ENCODE assay signal across 12 cellular contexts in genomic region chr15:79025201-79025600, GRCh38.
A peak's percentile ranks its signal among the peaks of the same experiment; 100 is the strongest.
DNase-seq lines count a peak whose midpoint lies in the region; ATAC-seq, FAIRE-seq and TF ChIP-seq lines count a peak whose summit lies in the region.
"Had no signal": no experiment of that assay in that cellular context is flagged by ENCODE, and none has a peak within 500 bp of the region (broad histone marks: within the 10 kb centered on the region; RNA-seq: fewer than 3 reads in every experiment).

No MANE protein-coding gene starts in this region.

- CTCF ChIA-PET in HepG2 (lab: Yijun Ruan, JAX; ENCODE audit: low intra/inter-chr PET ratio, low total read pairs), result interaction anchor here (2.5 to 5.4 kb wide), 2 partner anchors 115 to 160 kb away, joined by 8 to 56 read pairs; no protein-coding TSS in a partner anchor

- 66% methylated on average over 6 of the region's 6 CpGs for WGBS in HepG2 (ENCODE audit: low lambda C conversion rate)

- no peak overlapping the region for H3K9ac ChIP-seq in DND-41 (ENCODE audit: low read depth, low read length)
- no peak overlapping the region for H3K9ac ChIP-seq in HepG2 (ENCODE audit: insufficient read depth, low read depth, low read length)

- TF ChIP-seq CTCF in DND-41 (IDR thresholded peaks at IDR 0.05; ENCODE audit: borderline replicate concordance, extremely low read depth, low read length, poor library complexity, severe bottlenecking) (peak; percentile 48), GM20000 (IDR thresholded peaks at IDR 0.05; ENCODE audit: extremely low read depth, missing control alignments) (no peak), HepG2 (CRISPR knock-in tag; IDR thresholded peaks at IDR 0.05) (peak; percentile 52)

- H4K20me1 ChIP-seq in DND-41 (ENCODE audit: insufficient read depth, low read length) (no peaks in the 10 kb centered on the region), HepG2 (ENCODE audit: insufficient read depth, low read length) (no peaks in the 10 kb centered on the region)

- H3K4me3 ChIP-seq in DND-41 (ENCODE audit: low read depth in 1 of 2, low read length in 2 of 2) (no peak overlapping the region), HepG2 (replicated peaks in 1 of 3; ENCODE audit: insufficient read depth in 1 of 3, low read depth in 2 of 3, low read length in 3 of 3) (no peak overlapping the region)
- H3K4me3 ChIP-seq: SJSA1 had no signal

- H3K9me3 ChIP-seq in DND-41 (ENCODE audit: insufficient read depth, low read length, severe bottlenecking) (no peaks in the 10 kb centered on the region), HepG2 (ENCODE audit: low read length) (no peaks in the 10 kb centered on the region)
- H3K9me3 ChIP-seq: SJSA1 had no signal

- H3K27me3 ChIP-seq in DND-41 (ENCODE audit: insufficient read depth, low read length, poor library complexity) (no peaks in the 10 kb centered on the region), HepG2 (ENCODE audit: control insufficient read depth in 1 of 2, insufficient read depth in 2 of 2, low read length in 2 of 2) (no peaks in the 10 kb centered on the region)
- H3K27me3 ChIP-seq: SJSA1 had no signal

- no peaks in the 10 kb centered on the region for H3K4me1 ChIP-seq in DND-41 (ENCODE audit: insufficient read depth, low read length)
- H3K4me1 ChIP-seq in HepG2 (ENCODE audit: insufficient read depth, low read length), result peaks cover 67% of the 10 kb centered on the region
- H3K4me1 ChIP-seq: SJSA1 had no signal

- H3K79me2 ChIP-seq in DND-41 (ENCODE audit: insufficient read depth, low read length), result no peaks in the 10 kb centered on the region
- H3K79me2 ChIP-seq in HepG2 (ENCODE audit: insufficient read depth, low read length), result no peaks in the 10 kb centered on the region

- H3K4me2 ChIP-seq in DND-41 (ENCODE audit: insufficient read depth, low read length) (no peak overlapping the region), HepG2 (ENCODE audit: low read depth, low read length) (no peak overlapping the region)

- no peaks in the 10 kb centered on the region for H3K36me3 ChIP-seq in DND-41 (ENCODE audit: insufficient read depth, low read length)
- H3K36me3 ChIP-seq in HepG2 (replicated peaks in 1 of 2; ENCODE audit: control insufficient read depth in 1 of 2, insufficient read depth in 2 of 2, low read length in 2 of 2), result no peaks in the 10 kb centered on the region
- H3K36me3 ChIP-seq: SJSA1 had no signal

- FAIRE-seq in HepG2 (lab: Jason Lieb, UNC), result no peak
- FAIRE-seq: astrocyte had no signal

- POLR2A ChIA-PET in HepG2 (lab: Yijun Ruan, JAX), result interaction anchor here (1.3 to 1.4 kb wide), 3 partner anchors 32 to 108 kb away, joined by 3 to 5 read pairs (median 4); partner anchors contain the start of gene CTSH

- no peak overlapping the region for H2AFZ ChIP-seq in DND-41 (ENCODE audit: low read depth, low read length)
- no peak overlapping the region for H2AFZ ChIP-seq in HepG2 (ENCODE audit: low read length)

- ATAC-seq in DND-41 (ENCODE audit: insufficient read depth, low read depth) (peak; percentile 58; the same call in 2 of the 3 replicates), HepG2 (no peak), GM21529 (IDR thresholded peaks at IDR 0.05; ENCODE audit: unreplicated experiment) (no peak)

- in situ Hi-C loops in HepG2 (cut with HindIII; ENCODE audit: extremely low pct_ligation_motif_present, low pct_unique_long_range_greater_than_20kb) (loop anchor here (5.0 kb wide), 1 partner anchor 157 kb away; no protein-coding TSS in a partner anchor), G401 (cut with HindIII; ENCODE audit: low sequenced_read_pairs) (no loop called here)

- DNase-seq in DND-41, result peak; percentile 48
- peak; percentile 37 for DNase-seq in GM20000 (ENCODE audit: low spot score)
- peak; percentile 62 for DNase-seq in SK-N-DZ (ENCODE audit: low spot score)
- DNase-seq in HepG2 (ENCODE audit: low spot score), result peak; percentile 27
- no peak for DNase-seq in G401 (ENCODE audit: low spot score)
- no peak for DNase-seq in NCI-H2171 treated with DMSO at 0.1 percent for 48 hours (lab: John Stamatoyannopoulos, UW)
- no peak for DNase-seq in stimulated activated CD4-positive, alpha-beta T cell treated with anti-CD3 and anti-CD28 coated beads, Interleukin-1b, Interleukin-23, amount 100 ng/mL, for 48 hours
- DNase-seq: NCI-H2107 had no signal

- no peak for TF ChIP-seq POLR2A in HepG2 (IDR thresholded peaks at IDR 0.05; ENCODE audit: insufficient read depth in 1 of 2, low read depth in 2 of 2, low read length in 2 of 2)

- H3K27ac ChIP-seq in DND-41 (ENCODE audit: low read length) (no peak overlapping the region), HepG2 (ENCODE audit: extremely low read length, insufficient read depth, low read length) (no peak overlapping the region)
- H3K27ac ChIP-seq: epithelial cell of prostate, SJSA1 had no signal

- TF ChIP-seq EP300 in HepG2 (IDR thresholded peaks at IDR 0.05; ENCODE audit: low read depth in 2 of 2, low read length in 2 of 2) (no peak), HepG2 (CRISPR knock-in tag; IDR thresholded peaks at IDR 0.05; ENCODE audit: borderline replicate concordance) (no peak)

- no peak for TF ChIP-seq RAD21 in HepG2 (CRISPR knock-in tag; IDR thresholded peaks at IDR 0.05)

- no TSS peak for BruUV-seq in HepG2 (replicated peaks; lab: Mats Ljungman, UMichigan)

- intact Hi-C loops in HepG2 (cut with micrococcal nuclease; ENCODE audit: unreplicated experiment), result no loop called here

TF ChIP-seq in HepG2, 621 proteins besides CTCF, POLR2A, EP300 and RAD21 (continues in another document):
- TF ChIP-seq CC2D1A (CRISPR knock-in tag; IDR thresholded peaks at IDR 0.05) (no peak), HMGXB4 (CRISPR knock-in tag; IDR thresholded peaks at IDR 0.05; ENCODE audit: borderline replicate concordance in 1 of 2, low read depth in 1 of 2) (no peak), ZBTB39 (CRISPR knock-in tag; IDR thresholded peaks at IDR 0.05) (no peak), STAG1 (CRISPR knock-in tag; IDR thresholded peaks at IDR 0.05) (peak; percentile 64), SMC3 (IDR thresholded peaks at IDR 0.05; ENCODE audit: low read length) (peak; percentile 53; the same call in 1 of the 2 replicates), BRD4 (CRISPR knock-in tag; IDR thresholded peaks at IDR 0.05) (no peak), HIC2 (CRISPR knock-in tag; IDR thresholded peaks at IDR 0.05; ENCODE audit: low read depth) (no peak)

Comparison
In these comparisons a context has a peak if more than half of its experiments do, and no peak if none do; other contexts are left out.
1. DNase-seq: peak in DND-41 (single experiment), GM20000 (single experiment), SK-N-DZ (single experiment) and HepG2 (single experiment); none in G401 (single experiment), NCI-H2171 treated with DMSO at 0.1 percent for 48 hours (single experiment) and stimulated activated CD4-positive, alpha-beta T cell treated with anti-CD3 and anti-CD28 coated beads, Interleukin-1b, Interleukin-23, amount 100 ng/mL, for 48 hours (single experiment).